Comparison of ENCODE assay signal across 1 cellular context in the genomic region with DNA sequence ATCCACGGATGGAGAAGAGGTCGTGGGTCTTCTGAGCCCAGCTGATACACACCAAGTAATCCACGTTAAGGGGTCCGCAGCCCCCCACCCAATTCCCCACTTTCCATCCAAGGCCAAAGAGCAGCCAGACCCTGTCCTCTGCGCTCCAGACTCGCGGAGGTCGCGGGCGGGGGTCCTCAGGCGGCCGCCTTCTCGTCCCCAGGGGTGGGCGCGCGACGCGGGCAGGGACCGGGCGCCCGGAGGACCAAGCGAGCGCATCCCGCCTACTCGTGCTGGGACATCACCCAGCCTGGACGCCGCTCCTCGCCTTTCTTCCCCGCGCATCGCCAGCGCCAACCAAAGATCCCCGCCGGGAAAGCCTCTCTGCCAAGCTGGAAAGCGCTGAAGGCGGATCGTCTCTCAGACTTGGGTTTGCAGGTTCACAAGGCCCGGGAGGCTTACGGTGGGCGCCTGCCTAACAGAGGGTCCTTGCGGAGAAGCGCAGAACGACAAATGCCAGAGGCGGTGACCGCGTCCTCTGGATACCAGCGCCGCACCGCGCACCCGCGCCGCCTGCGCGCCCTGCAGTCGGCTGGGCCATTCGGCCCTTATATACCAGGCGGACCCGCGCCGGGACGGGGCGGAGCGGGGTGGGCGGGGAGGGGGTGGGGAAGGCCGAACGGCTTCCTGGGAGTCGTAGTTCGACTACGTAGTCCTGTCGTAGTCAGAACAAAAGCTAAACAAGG.
A peak's percentile ranks its signal among the peaks of the same experiment; 100 is the strongest.
TF ChIP-seq lines count a peak whose summit lies in the region.

No MANE protein-coding gene starts in this region.

TF ChIP-seq in HepG2, 621 proteins besides CTCF, POLR2A, EP300 and RAD21 (continued from another document and continues in another):
- TF ChIP-seq, protein P1, sequence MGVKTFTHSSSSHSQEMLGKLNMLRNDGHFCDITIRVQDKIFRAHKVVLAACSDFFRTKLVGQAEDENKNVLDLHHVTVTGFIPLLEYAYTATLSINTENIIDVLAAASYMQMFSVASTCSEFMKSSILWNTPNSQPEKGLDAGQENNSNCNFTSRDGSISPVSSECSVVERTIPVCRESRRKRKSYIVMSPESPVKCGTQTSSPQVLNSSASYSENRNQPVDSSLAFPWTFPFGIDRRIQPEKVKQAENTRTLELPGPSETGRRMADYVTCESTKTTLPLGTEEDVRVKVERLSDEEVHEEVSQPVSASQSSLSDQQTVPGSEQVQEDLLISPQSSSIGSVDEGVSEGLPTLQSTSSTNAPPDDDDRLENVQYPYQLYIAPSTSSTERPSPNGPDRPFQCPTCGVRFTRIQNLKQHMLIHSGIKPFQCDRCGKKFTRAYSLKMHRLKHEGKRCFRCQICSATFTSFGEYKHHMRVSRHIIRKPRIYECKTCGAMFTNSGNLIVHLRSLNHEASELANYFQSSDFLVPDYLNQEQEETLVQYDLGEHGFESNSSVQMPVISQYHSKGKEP (CRISPR knock-in tag; IDR thresholded peaks at IDR 0.05): peak; percentile 96
- no peak; the same call in 1 of the 2 replicates for TF ChIP-seq ZNF766 (CRISPR knock-in tag; IDR thresholded peaks at IDR 0.05; ENCODE audit: borderline replicate concordance)
- TF ChIP-seq, protein P2, sequence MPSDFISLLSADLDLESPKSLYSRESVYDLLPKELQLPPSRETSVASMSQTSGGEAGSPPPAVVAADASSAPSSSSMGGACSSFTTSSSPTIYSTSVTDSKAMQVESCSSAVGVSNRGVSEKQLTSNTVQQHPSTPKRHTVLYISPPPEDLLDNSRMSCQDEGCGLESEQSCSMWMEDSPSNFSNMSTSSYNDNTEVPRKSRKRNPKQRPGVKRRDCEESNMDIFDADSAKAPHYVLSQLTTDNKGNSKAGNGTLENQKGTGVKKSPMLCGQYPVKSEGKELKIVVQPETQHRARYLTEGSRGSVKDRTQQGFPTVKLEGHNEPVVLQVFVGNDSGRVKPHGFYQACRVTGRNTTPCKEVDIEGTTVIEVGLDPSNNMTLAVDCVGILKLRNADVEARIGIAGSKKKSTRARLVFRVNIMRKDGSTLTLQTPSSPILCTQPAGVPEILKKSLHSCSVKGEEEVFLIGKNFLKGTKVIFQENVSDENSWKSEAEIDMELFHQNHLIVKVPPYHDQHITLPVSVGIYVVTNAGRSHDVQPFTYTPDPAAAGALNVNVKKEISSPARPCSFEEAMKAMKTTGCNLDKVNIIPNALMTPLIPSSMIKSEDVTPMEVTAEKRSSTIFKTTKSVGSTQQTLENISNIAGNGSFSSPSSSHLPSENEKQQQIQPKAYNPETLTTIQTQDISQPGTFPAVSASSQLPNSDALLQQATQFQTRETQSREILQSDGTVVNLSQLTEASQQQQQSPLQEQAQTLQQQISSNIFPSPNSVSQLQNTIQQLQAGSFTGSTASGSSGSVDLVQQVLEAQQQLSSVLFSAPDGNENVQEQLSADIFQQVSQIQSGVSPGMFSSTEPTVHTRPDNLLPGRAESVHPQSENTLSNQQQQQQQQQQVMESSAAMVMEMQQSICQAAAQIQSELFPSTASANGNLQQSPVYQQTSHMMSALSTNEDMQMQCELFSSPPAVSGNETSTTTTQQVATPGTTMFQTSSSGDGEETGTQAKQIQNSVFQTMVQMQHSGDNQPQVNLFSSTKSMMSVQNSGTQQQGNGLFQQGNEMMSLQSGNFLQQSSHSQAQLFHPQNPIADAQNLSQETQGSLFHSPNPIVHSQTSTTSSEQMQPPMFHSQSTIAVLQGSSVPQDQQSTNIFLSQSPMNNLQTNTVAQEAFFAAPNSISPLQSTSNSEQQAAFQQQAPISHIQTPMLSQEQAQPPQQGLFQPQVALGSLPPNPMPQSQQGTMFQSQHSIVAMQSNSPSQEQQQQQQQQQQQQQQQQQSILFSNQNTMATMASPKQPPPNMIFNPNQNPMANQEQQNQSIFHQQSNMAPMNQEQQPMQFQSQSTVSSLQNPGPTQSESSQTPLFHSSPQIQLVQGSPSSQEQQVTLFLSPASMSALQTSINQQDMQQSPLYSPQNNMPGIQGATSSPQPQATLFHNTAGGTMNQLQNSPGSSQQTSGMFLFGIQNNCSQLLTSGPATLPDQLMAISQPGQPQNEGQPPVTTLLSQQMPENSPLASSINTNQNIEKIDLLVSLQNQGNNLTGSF (CRISPR knock-in tag; IDR thresholded peaks at IDR 0.05): peak; percentile 42; the same call in 1 of the 2 replicates
- TF ChIP-seq KLF16 (CRISPR knock-in tag; IDR thresholded peaks at IDR 0.05): peak in 1 of 2 experiments; percentile 99; a peak in 2 of 4 replicates
- TF ChIP-seq, protein P3, sequence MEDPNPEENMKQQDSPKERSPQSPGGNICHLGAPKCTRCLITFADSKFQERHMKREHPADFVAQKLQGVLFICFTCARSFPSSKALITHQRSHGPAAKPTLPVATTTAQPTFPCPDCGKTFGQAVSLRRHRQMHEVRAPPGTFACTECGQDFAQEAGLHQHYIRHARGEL (CRISPR knock-in tag; IDR thresholded peaks at IDR 0.05): no peak; the same call in 1 of the 2 replicates
- TF ChIP-seq PAX8 (CRISPR knock-in tag; IDR thresholded peaks at IDR 0.05; ENCODE audit: borderline replicate concordance): 0 out of 2 replicates have a peak, but pooled peaks have one; percentile 22
- TF ChIP-seq RBFOX2 (IDR thresholded peaks at IDR 0.05; ENCODE audit: low read depth, low read length): peak; percentile 96
- TF ChIP-seq TBX2 (CRISPR knock-in tag; IDR thresholded peaks at IDR 0.05; ENCODE audit: borderline replicate concordance): peak; percentile 90
- TF ChIP-seq KDM5B (CRISPR knock-in tag; IDR thresholded peaks at IDR 0.05; ENCODE audit: borderline replicate concordance): peak; percentile 85; the same call in 1 of the 2 replicates
- TF ChIP-seq PRMT3 (CRISPR knock-in tag; IDR thresholded peaks at IDR 0.05; ENCODE audit: borderline replicate concordance, low read depth): peak; percentile 95; the same call in 1 of the 2 replicates
- TF ChIP-seq, protein P4, sequence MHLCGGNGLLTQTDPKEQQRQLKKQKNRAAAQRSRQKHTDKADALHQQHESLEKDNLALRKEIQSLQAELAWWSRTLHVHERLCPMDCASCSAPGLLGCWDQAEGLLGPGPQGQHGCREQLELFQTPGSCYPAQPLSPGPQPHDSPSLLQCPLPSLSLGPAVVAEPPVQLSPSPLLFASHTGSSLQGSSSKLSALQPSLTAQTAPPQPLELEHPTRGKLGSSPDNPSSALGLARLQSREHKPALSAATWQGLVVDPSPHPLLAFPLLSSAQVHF (CRISPR knock-in tag; IDR thresholded peaks at IDR 0.05): 0 out of 2 replicates have a peak, but pooled peaks have one; percentile 44
- TF ChIP-seq ZNF674 (CRISPR knock-in tag; IDR thresholded peaks at IDR 0.05; ENCODE audit: low read depth): peak; percentile 79; the same call in 1 of the 2 replicates
- TF ChIP-seq ZNF550 (CRISPR knock-in tag; IDR thresholded peaks at IDR 0.05; ENCODE audit: borderline replicate concordance): no peak; the same call in 1 of the 2 replicates
- peak; percentile 66; the same call in 1 of the 2 replicates for TF ChIP-seq ZNF430 (CRISPR knock-in tag; IDR thresholded peaks at IDR 0.05)
- peak; percentile 82 for TF ChIP-seq KMT2B (CRISPR knock-in tag; IDR thresholded peaks at IDR 0.05)
- peak; percentile 79 for TF ChIP-seq SALL1 (CRISPR knock-in tag; IDR thresholded peaks at IDR 0.05)
- peak; percentile 66; the same call in 1 of the 2 replicates for TF ChIP-seq ZNF367 (CRISPR knock-in tag; IDR thresholded peaks at IDR 0.05; ENCODE audit: borderline replicate concordance)
- no peak for TF ChIP-seq ZNF431 (CRISPR knock-in tag; IDR thresholded peaks at IDR 0.05; ENCODE audit: borderline replicate concordance, low read depth)
- TF ChIP-seq ISX (CRISPR knock-in tag; conservative IDR thresholded peaks at IDR 0.05): no peak
- TF ChIP-seq, protein P5, sequence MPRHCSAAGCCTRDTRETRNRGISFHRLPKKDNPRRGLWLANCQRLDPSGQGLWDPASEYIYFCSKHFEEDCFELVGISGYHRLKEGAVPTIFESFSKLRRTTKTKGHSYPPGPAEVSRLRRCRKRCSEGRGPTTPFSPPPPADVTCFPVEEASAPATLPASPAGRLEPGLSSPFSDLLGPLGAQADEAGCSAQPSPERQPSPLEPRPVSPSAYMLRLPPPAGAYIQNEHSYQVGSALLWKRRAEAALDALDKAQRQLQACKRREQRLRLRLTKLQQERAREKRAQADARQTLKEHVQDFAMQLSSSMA (CRISPR knock-in tag; IDR thresholded peaks at IDR 0.05): no peak
- peak; percentile 66; the same call in 1 of the 2 replicates for TF ChIP-seq MIXL1 (CRISPR knock-in tag; IDR thresholded peaks at IDR 0.05)
- TF ChIP-seq GATAD2A (CRISPR knock-in tag; IDR thresholded peaks at IDR 0.05): peak; percentile 68
- TF ChIP-seq THYN1 (CRISPR knock-in tag; IDR thresholded peaks at IDR 0.05; ENCODE audit: borderline replicate concordance, low read depth): no peak
- peak; percentile 81 for TF ChIP-seq ZNF781 (CRISPR knock-in tag; IDR thresholded peaks at IDR 0.05; ENCODE audit: borderline replicate concordance, not compliant biosample characterization)
- TF ChIP-seq, protein P6, sequence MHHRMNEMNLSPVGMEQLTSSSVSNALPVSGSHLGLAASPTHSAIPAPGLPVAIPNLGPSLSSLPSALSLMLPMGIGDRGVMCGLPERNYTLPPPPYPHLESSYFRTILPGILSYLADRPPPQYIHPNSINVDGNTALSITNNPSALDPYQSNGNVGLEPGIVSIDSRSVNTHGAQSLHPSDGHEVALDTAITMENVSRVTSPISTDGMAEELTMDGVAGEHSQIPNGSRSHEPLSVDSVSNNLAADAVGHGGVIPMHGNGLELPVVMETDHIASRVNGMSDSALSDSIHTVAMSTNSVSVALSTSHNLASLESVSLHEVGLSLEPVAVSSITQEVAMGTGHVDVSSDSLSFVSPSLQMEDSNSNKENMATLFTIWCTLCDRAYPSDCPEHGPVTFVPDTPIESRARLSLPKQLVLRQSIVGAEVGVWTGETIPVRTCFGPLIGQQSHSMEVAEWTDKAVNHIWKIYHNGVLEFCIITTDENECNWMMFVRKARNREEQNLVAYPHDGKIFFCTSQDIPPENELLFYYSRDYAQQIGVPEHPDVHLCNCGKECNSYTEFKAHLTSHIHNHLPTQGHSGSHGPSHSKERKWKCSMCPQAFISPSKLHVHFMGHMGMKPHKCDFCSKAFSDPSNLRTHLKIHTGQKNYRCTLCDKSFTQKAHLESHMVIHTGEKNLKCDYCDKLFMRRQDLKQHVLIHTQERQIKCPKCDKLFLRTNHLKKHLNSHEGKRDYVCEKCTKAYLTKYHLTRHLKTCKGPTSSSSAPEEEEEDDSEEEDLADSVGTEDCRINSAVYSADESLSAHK (CRISPR knock-in tag; IDR thresholded peaks at IDR 0.05; ENCODE audit: borderline replicate concordance): peak; percentile 90
- TF ChIP-seq SSRP1 (CRISPR knock-in tag; IDR thresholded peaks at IDR 0.05): peak; percentile 8; the same call in 1 of the 2 replicates
- TF ChIP-seq, protein P7, sequence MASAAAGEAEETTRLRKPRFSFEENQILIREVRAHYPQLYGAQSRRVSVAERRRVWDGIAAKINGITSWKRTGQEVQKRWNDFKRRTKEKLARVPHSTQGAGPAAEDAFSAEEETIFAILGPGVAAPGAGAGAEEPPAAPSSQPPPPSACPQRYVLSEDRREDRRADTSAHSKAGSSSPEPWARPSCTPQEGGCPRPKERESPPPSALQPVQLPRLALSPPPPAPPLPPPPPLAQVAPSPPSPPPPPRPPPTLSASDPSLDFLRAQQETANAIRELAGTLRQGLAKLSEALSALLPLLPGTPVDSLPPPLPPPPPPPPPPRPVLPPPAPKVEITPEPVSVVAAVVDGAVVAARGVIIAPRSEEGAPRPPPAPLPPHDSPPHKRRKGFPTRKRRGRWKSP (CRISPR knock-in tag; IDR thresholded peaks at IDR 0.05): peak; percentile 97
- TF ChIP-seq KMT2A (CRISPR knock-in tag; IDR thresholded peaks at IDR 0.05): peak; percentile 96
- TF ChIP-seq, protein P8, sequence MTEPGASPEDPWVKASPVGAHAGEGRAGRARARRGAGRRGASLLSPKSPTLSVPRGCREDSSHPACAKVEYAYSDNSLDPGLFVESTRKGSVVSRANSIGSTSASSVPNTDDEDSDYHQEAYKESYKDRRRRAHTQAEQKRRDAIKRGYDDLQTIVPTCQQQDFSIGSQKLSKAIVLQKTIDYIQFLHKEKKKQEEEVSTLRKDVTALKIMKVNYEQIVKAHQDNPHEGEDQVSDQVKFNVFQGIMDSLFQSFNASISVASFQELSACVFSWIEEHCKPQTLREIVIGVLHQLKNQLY (CRISPR knock-in tag; IDR thresholded peaks at IDR 0.05): peak; percentile 72
- no peak for TF ChIP-seq ZSCAN30 (CRISPR knock-in tag; IDR thresholded peaks at IDR 0.05)
- no peak for TF ChIP-seq MAFF (IDR thresholded peaks at IDR 0.05; ENCODE audit: low read depth, low read length)
- peak; percentile 88 for TF ChIP-seq GPN1 (CRISPR knock-in tag; IDR thresholded peaks at IDR 0.05; ENCODE audit: borderline replicate concordance)
- TF ChIP-seq, protein P9, sequence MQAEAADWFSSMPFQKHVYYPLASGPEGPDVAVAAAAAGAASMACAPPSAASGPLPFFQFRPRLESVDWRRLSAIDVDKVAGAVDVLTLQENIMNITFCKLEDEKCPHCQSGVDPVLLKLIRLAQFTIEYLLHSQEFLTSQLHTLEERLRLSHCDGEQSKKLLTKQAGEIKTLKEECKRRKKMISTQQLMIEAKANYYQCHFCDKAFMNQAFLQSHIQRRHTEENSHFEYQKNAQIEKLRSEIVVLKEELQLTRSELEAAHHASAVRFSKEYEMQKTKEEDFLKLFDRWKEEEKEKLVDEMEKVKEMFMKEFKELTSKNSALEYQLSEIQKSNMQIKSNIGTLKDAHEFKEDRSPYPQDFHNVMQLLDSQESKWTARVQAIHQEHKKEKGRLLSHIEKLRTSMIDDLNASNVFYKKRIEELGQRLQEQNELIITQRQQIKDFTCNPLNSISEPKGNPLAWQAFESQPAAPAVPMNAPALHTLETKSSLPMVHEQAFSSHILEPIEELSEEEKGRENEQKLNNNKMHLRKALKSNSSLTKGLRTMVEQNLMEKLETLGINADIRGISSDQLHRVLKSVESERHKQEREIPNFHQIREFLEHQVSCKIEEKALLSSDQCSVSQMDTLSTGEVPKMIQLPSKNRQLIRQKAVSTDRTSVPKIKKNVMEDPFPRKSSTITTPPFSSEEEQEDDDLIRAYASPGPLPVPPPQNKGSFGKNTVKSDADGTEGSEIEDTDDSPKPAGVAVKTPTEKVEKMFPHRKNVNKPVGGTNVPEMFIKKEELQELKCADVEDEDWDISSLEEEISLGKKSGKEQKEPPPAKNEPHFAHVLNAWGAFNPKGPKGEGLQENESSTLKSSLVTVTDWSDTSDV (CRISPR knock-in tag; IDR thresholded peaks at IDR 0.05): peak; percentile 82; the same call in 1 of the 2 replicates
- TF ChIP-seq KLF15 (CRISPR knock-in tag; IDR thresholded peaks at IDR 0.05; ENCODE audit: borderline replicate concordance): peak; percentile 70; the same call in 1 of the 2 replicates
- TF ChIP-seq FIP1L1 (IDR thresholded peaks at IDR 0.05; ENCODE audit: borderline replicate concordance, insufficient read depth, low read depth, low read length): 0 out of 2 replicates have a peak, but pooled peaks have one; percentile 69
- TF ChIP-seq RFX5 (IDR thresholded peaks at IDR 0.05; ENCODE audit: low read depth, low read length): no peak
- TF ChIP-seq, protein P10, sequence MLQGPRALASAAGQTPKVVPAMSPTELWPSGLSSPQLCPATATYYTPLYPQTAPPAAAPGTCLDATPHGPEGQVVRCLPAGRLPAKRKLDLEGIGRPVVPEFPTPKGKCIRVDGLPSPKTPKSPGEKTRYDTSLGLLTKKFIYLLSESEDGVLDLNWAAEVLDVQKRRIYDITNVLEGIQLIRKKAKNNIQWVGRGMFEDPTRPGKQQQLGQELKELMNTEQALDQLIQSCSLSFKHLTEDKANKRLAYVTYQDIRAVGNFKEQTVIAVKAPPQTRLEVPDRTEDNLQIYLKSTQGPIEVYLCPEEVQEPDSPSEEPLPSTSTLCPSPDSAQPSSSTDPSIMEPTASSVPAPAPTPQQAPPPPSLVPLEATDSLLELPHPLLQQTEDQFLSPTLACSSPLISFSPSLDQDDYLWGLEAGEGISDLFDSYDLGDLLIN (CRISPR knock-in tag; IDR thresholded peaks at IDR 0.05; ENCODE audit: borderline replicate concordance): peak; percentile 39; the same call in 1 of the 2 replicates
- no peak for TF ChIP-seq RCOR2 (CRISPR knock-in tag; IDR thresholded peaks at IDR 0.05)
- TF ChIP-seq ZNF136 (CRISPR knock-in tag; IDR thresholded peaks at IDR 0.05; ENCODE audit: low read depth): no peak
- peak; percentile 84 for TF ChIP-seq IKZF4 (CRISPR knock-in tag; IDR thresholded peaks at IDR 0.05; ENCODE audit: borderline replicate concordance, low read depth, not compliant biosample characterization)
- no peak for TF ChIP-seq FLYWCH1 (CRISPR knock-in tag; IDR thresholded peaks at IDR 0.05)
